In the genomic region with DNA sequence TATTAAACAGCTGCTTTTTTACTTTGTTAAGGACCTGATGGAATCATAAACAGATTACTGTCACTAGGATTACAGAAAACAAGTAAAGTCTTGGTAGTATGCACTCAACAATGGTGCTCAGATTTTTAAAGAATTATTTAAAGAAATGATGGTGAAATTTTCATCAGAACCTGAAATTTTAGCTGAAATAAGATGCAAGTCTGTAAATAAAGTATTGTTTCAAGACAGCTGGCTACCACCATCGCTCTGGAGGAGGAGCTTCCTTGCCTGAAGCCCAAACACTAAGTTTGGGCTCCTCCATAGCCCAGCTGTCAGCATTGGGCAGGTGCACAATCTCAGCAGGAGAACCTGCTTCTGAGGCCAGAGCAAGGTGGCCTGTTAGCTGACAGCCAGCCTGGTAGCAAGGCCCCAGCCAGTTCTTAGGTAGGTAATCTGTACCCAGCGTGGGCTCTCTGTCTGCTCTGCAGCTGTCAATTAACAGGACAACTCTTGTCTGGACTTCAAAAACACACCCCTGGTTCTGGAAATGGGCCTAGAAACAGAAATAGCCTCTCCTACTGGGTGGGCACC, we compare ENCODE assay signal across 16 cellular contexts. TPM values are rescaled to one million over a fixed set of nuclear protein-coding genes. Genes with fewer than 3 reads are reported as not detected.
DNase-seq lines count a peak whose midpoint lies in the region; ATAC-seq, FAIRE-seq and TF ChIP-seq lines count a peak whose summit lies in the region.
"Had no signal": no experiment of that assay in that cellular context is flagged by ENCODE, and none has a peak within 500 bp of the region (broad histone marks: within the 10 kb centered on the region; RNA-seq: fewer than 3 reads in every experiment).

No MANE protein-coding gene starts in this region.

- H3K27ac ChIP-seq in HepG2 (ENCODE audit: extremely low read length, insufficient read depth, low read length) = no peak overlapping the region
- H3K27ac ChIP-seq: spleen had no signal

- TF ChIP-seq RAD21 in HepG2 (CRISPR knock-in tag; IDR thresholded peaks at IDR 0.05) = no peak

- H3K27ac Mint-ChIP-seq in glutamatergic neuron (ENCODE audit: unreplicated experiment) = peak overlapping the region; percentile 62
- peak overlapping the region; percentile 19 for H3K27ac Mint-ChIP-seq in progenitor cell of endocrine pancreas
- H3K27ac Mint-ChIP-seq: dendritic cell treated with granulocyte-macrophage colony-stimulating factor and Interleukin-4, amounts not matched to agents 40 ng/mL and 50 ng/mL, for 4 days; stimulated activated naive CD8-positive, alpha-beta T cell treated with anti-CD3 and anti-CD28 coated beads, Interleukin-15, Interleukin-2, amounts not matched to agents 100 ng/mL and 50 ng/mL, for 24 hours; T-cell; WTC11 had no signal

- H4K20me1 ChIP-seq in HepG2 (ENCODE audit: insufficient read depth, low read length) = peaks cover 9% of the 10 kb centered on the region

- no peak for ATAC-seq in HepG2
- ATAC-seq: T-cell, WTC11 had no signal

- POLR2A ChIA-PET in HepG2 (lab: Yijun Ruan, JAX) = no interaction called here

- H3K36me3 Mint-ChIP-seq in glutamatergic neuron (ENCODE audit: unreplicated experiment) (no peaks in the 10 kb centered on the region), progenitor cell of endocrine pancreas (ENCODE audit: insufficient read depth) (no peaks in the 10 kb centered on the region)
- H3K36me3 Mint-ChIP-seq: T-cell, WTC11 had no signal

- BruUV-seq in HepG2 (replicated peaks; lab: Mats Ljungman, UMichigan) = no TSS peak

- intact Hi-C loops in HepG2 (cut with micrococcal nuclease; ENCODE audit: unreplicated experiment) = no loop called here

- H3K4me1 ChIP-seq in HepG2 (ENCODE audit: insufficient read depth, low read length) = peaks cover 43% of the 10 kb centered on the region

- H3K4me1 Mint-ChIP-seq in glutamatergic neuron (ENCODE audit: low read depth, unreplicated experiment) = peaks cover 16% of the 10 kb centered on the region
- H3K4me1 Mint-ChIP-seq in progenitor cell of endocrine pancreas (ENCODE audit: low read depth) = peaks cover 24% of the 10 kb centered on the region

- TF ChIP-seq CTCF in glutamatergic neuron (IDR thresholded peaks at IDR 0.05; ENCODE audit: partially characterized antibody, unreplicated experiment) (no peak), progenitor cell of endocrine pancreas (IDR thresholded peaks at IDR 0.05; ENCODE audit: unreplicated experiment) (no peak), HepG2 (CRISPR knock-in tag; IDR thresholded peaks at IDR 0.05) (no peak)

- FAIRE-seq in HepG2 (lab: Jason Lieb, UNC) = no peak
- FAIRE-seq: RCC 7860 had no signal

- H3K79me2 ChIP-seq in HepG2 (ENCODE audit: insufficient read depth, low read length) = peaks cover 81% of the 10 kb centered on the region

- TF ChIP-seq EP300 in HepG2 (IDR thresholded peaks at IDR 0.05; ENCODE audit: low read depth in 2 of 2, low read length in 2 of 2) (no peak), HepG2 (CRISPR knock-in tag; IDR thresholded peaks at IDR 0.05; ENCODE audit: borderline replicate concordance) (no peak)

- CTCF ChIA-PET in HepG2 (lab: Yijun Ruan, JAX; ENCODE audit: low intra/inter-chr PET ratio, low total read pairs) = no interaction called here

- TF ChIP-seq POLR2A in HepG2 (IDR thresholded peaks at IDR 0.05; ENCODE audit: insufficient read depth in 1 of 2, low read depth in 2 of 2, low read length in 2 of 2) = no peak

- peaks cover 4% of the 10 kb centered on the region for H3K9me3 Mint-ChIP-seq in glutamatergic neuron (ENCODE audit: unreplicated experiment)
- H3K9me3 Mint-ChIP-seq in progenitor cell of endocrine pancreas (ENCODE audit: low read depth) = no peaks in the 10 kb centered on the region
- H3K9me3 Mint-ChIP-seq: dendritic cell treated with granulocyte-macrophage colony-stimulating factor and Interleukin-4, amounts not matched to agents 40 ng/mL and 50 ng/mL, for 4 days; stimulated activated naive CD8-positive, alpha-beta T cell treated with anti-CD3 and anti-CD28 coated beads, Interleukin-15, Interleukin-2, amounts not matched to agents 100 ng/mL and 50 ng/mL, for 24 hours; T-cell; WTC11 had no signal

- no peaks in the 10 kb centered on the region for H3K9me3 ChIP-seq in HepG2 (ENCODE audit: low read length)
- H3K9me3 ChIP-seq: spleen had no signal

- H3K27me3 Mint-ChIP-seq in glutamatergic neuron (ENCODE audit: unreplicated experiment) (peaks cover 4% of the 10 kb centered on the region), progenitor cell of endocrine pancreas (no peaks in the 10 kb centered on the region)

- no peaks in the 10 kb centered on the region for H3K27me3 ChIP-seq in HepG2 (ENCODE audit: control insufficient read depth in 1 of 2, insufficient read depth in 2 of 2, low read length in 2 of 2)

- H3K4me3 ChIP-seq in HepG2 (replicated peaks in 1 of 3; ENCODE audit: insufficient read depth in 1 of 3, low read depth in 2 of 3, low read length in 3 of 3) = no peak overlapping the region
- H3K4me3 ChIP-seq: spleen had no signal

- no peak overlapping the region for H3K9ac ChIP-seq in HepG2 (ENCODE audit: insufficient read depth, low read depth, low read length)

- peaks cover 0 to 1% of the 10 kb centered on the region in 2 experiments; a peak in 1 of 5 replicates for H3K36me3 ChIP-seq in HepG2 (replicated peaks in 1 of 2; ENCODE audit: control insufficient read depth in 1 of 2, insufficient read depth in 2 of 2, low read length in 2 of 2)
- H3K36me3 ChIP-seq: spleen had no signal

- WGBS in HepG2 (ENCODE audit: low lambda C conversion rate) = 100% methylated on average over 2 of the region's 2 CpGs

- no peak overlapping the region for H3K4me3 Mint-ChIP-seq in glutamatergic neuron (ENCODE audit: unreplicated experiment)
- no peak overlapping the region for H3K4me3 Mint-ChIP-seq in progenitor cell of endocrine pancreas (ENCODE audit: low read depth)
- H3K4me3 Mint-ChIP-seq: dendritic cell treated with granulocyte-macrophage colony-stimulating factor and Interleukin-4, amounts not matched to agents 40 ng/mL and 50 ng/mL, for 4 days; stimulated activated naive CD8-positive, alpha-beta T cell treated with anti-CD3 and anti-CD28 coated beads, Interleukin-15, Interleukin-2, amounts not matched to agents 100 ng/mL and 50 ng/mL, for 24 hours; T-cell; WTC11 had no signal

- in situ Hi-C loops in G401 (cut with HindIII; ENCODE audit: low sequenced_read_pairs) = no loop called here
- in situ Hi-C loops in HepG2 (cut with HindIII; ENCODE audit: extremely low pct_ligation_motif_present, low pct_unique_long_range_greater_than_20kb) = no loop called here

- no peak overlapping the region for H2AFZ ChIP-seq in HepG2 (ENCODE audit: low read length)

- peak; percentile 42 for DNase-seq in G401 (ENCODE audit: low spot score)
- peak; percentile 7 for DNase-seq in NCI-H345 treated with DMSO at 0.1 percent for 48 hours (lab: John Stamatoyannopoulos, UW; ENCODE audit: unreplicated experiment)
- DNase-seq in glutamatergic neuron = no peak
- DNase-seq in progenitor cell of endocrine pancreas (ENCODE audit: low spot score, unreplicated experiment) = no peak
- no peak for DNase-seq in activated CD4-positive, CD25-positive, alpha-beta regulatory T cell treated with anti-CD3 and anti-CD28 coated beads, Interleukin-2, amount 50 U/mL, for 72 hours
- no peak for DNase-seq in DMS79 treated with DMSO at 0.1 percent for 48 hours (lab: John Stamatoyannopoulos, UW)
- no peak for DNase-seq in HepG2 (ENCODE audit: low spot score)
- DNase-seq: activated effector memory CD4-positive, alpha-beta T cell treated with Interleukin-2 at 50 U/mL for 16 hours; islet precursor cell; NCI-H1105 treated with DMSO at 0.1 percent for 48 hours; spleen; T-cell had no signal

- no peak overlapping the region for H3K4me2 ChIP-seq in HepG2 (ENCODE audit: low read depth, low read length)

TF ChIP-seq in HepG2, 621 proteins besides CTCF, POLR2A, EP300 and RAD21 (continues in another document):
- TF ChIP-seq ASH2L (IDR thresholded peaks at IDR 0.05; ENCODE audit: insufficient read length, low read depth, low read length) (no peak), SMC3 (IDR thresholded peaks at IDR 0.05; ENCODE audit: low read length) (no peak), GATAD1 (CRISPR knock-in tag; IDR thresholded peaks at IDR 0.05) (no peak), MAZ (IDR thresholded peaks at IDR 0.05; ENCODE audit: borderline replicate concordance, low read depth, low read length) (no peak), MAZ (CRISPR knock-in tag; IDR thresholded peaks at IDR 0.05; ENCODE audit: low read depth) (no peak), KMT2B (CRISPR knock-in tag; IDR thresholded peaks at IDR 0.05) (no peak)

RNA-seq across cellular contexts. Expression of a gene that starts 4.6 kb away (rescaled TPM):
- total RNA-seq in G401 (2014; rRNA removed; shearing (Covaris generic)) = 5.7 and 26.7 TPM in 2 replicates
- total RNA-seq in glutamatergic neuron (ENCODE audit: unreplicated experiment) (29.7 TPM), progenitor cell of endocrine pancreas (33.5 and 34.3 TPM in 2 replicates), HepG2 (2016; rRNA removed; fragmentation: Illumina TruSeq; extraction: Trizol) (14.7 and 17.8 TPM in 2 replicates)
- 9.7 and 12.8 TPM in 2 replicates for total RNA-seq in HepG2 (2016; cell fraction: cytosol; rRNA removed; fragmentation: Illumina TruSeq; extraction: Trizol; ENCODE audit: low read depth)
- total RNA-seq in HepG2 (2016; cell fraction: insoluble cytoplasmic fraction; rRNA removed; fragmentation: Illumina TruSeq; extraction: Trizol) = 15.0 and 17.5 TPM in 2 replicates
- 9.3 and 9.5 TPM in 2 replicates for total RNA-seq in HepG2 (2016; cell fraction: membrane; rRNA removed; fragmentation: Illumina TruSeq; extraction: Trizol)
- total RNA-seq in HepG2 (2016; cell fraction: nucleus; rRNA removed; fragmentation: Illumina TruSeq; extraction: Trizol) = 24.7 and 28.9 TPM in 2 replicates
- polyA plus RNA-seq in HepG2 (2011; rRNA removed) = 6.8 and 8.7 TPM in 2 replicates
- polyA plus RNA-seq in HepG2 (2011; cell fraction: cytosol; rRNA removed) = 2.3 and 3.7 TPM in 2 replicates
- 6.2 and 8.6 TPM in 2 replicates for polyA plus RNA-seq in HepG2 (2011; cell fraction: nucleus; rRNA removed)
- 7.5 and 8.7 TPM in 2 replicates for polyA plus RNA-seq in HepG2 (2012)
- 0.36 and 0.77 TPM in 2 replicates for polyA plus RNA-seq in HepG2 (2016; cell fraction: cytosol; fragmentation: Illumina TruSeq; extraction: Trizol; ENCODE audit: low read depth)
- 13.9 and 14.1 TPM in 2 replicates for polyA plus RNA-seq in HepG2 (2016; cell fraction: insoluble cytoplasmic fraction; fragmentation: Illumina TruSeq; extraction: Trizol; ENCODE audit: low read depth)
- 1.1 and 1.3 TPM in 2 replicates for polyA plus RNA-seq in HepG2 (2016; cell fraction: membrane; fragmentation: Illumina TruSeq; extraction: Trizol; ENCODE audit: low read depth)
- polyA plus RNA-seq in HepG2 (2016; cell fraction: nucleus; fragmentation: Illumina TruSeq; extraction: Trizol; ENCODE audit: insufficient read depth, low read depth) = 17.0 and 17.5 TPM in 2 replicates
- polyA minus RNA-seq in HepG2 (2011; rRNA and poly(A)+ RNA removed; ENCODE audit: low replicate concordance) = 4.9 and 14.7 TPM in 2 replicates
- polyA minus RNA-seq in HepG2 (2011; cell fraction: cytosol; rRNA and poly(A)+ RNA removed) = 6.5 and 6.9 TPM in 2 replicates
- 40.7 and 43.9 TPM in 2 replicates for polyA minus RNA-seq in HepG2 (2011; cell fraction: nucleus; rRNA and poly(A)+ RNA removed)

Comparison
In these comparisons a context has a peak if more than half of its experiments do, and no peak if none do; other contexts are left out.
1. DNase-seq: peak in G401 (single experiment) and NCI-H345 treated with DMSO at 0.1 percent for 48 hours (single experiment); none in glutamatergic neuron (single experiment), progenitor cell of endocrine pancreas (single experiment), activated CD4-positive, CD25-positive, alpha-beta regulatory T cell treated with anti-CD3 and anti-CD28 coated beads, Interleukin-2, amount 50 U/mL, for 72 hours (single experiment), DMS79 treated with DMSO at 0.1 percent for 48 hours (single experiment) and HepG2 (single experiment).